1 cellular context compared by ENCODE assay signal in genomic region chr5:55918097-55919035, GRCh38.
TF ChIP-seq lines count a peak whose summit lies in the region.

No MANE protein-coding gene starts in this region.

TF ChIP-seq in HCT116, 20 proteins besides CTCF, POLR2A, EP300 and RAD21:
- TF ChIP-seq FOSL1 (IDR thresholded peaks at IDR 0.05; ENCODE audit: low read depth) (no peak), SRF (IDR thresholded peaks at IDR 0.05; ENCODE audit: low read depth) (no peak), ZBTB33 (IDR thresholded peaks at IDR 0.05; ENCODE audit: extremely low read depth, insufficient replicate concordance, low read length) (no peak), TCF7L2 (IDR thresholded peaks at IDR 0.05; ENCODE audit: borderline replicate concordance, extremely low read depth, insufficient read depth, insufficient read length) (no peak), YY1 (IDR thresholded peaks at IDR 0.05; ENCODE audit: extremely low read depth, insufficient replicate concordance, low read depth, low read length) (no peak), ZFX (IDR thresholded peaks at IDR 0.05) (no peak), ATF3 (IDR thresholded peaks at IDR 0.05) (no peak), SIN3A (IDR thresholded peaks at IDR 0.05; ENCODE audit: low read depth) (no peak), JUND (IDR thresholded peaks at IDR 0.05) (no peak), EZH2phosphoT487 (IDR thresholded peaks at IDR 0.05; ENCODE audit: borderline replicate concordance) (no peak), EZH2 (IDR thresholded peaks at IDR 0.05) (no peak), MAX (IDR thresholded peaks at IDR 0.05) (no peak)
